15 cellular contexts compared by ENCODE assay signal in the genomic region with DNA sequence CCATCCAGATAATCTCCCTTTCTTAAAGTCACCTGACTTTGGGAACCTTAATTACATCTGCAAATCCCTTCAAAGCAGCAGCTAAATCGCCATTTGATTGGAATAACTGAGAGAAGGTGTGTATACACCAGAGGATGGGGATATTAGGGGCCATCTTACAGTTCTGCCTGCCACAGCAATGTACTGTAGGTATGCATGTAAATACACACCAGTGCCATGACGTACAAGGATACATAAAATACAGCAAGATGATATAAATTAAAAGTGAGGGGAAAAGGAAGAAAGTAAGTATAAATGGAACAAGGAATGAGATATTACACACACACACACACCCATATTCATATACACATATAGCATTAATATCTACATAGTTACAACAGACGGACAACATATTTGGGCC.
DNase-seq lines count a peak whose midpoint lies in the region; ATAC-seq, FAIRE-seq and TF ChIP-seq lines count a peak whose summit lies in the region.
"Had no signal": no experiment of that assay in that cellular context is flagged by ENCODE, and none has a peak within 500 bp of the region (broad histone marks: within the 10 kb centered on the region; RNA-seq: fewer than 3 reads in every experiment).

No MANE protein-coding gene starts in this region.

- peaks cover 12% of the 10 kb centered on the region for H4K20me1 ChIP-seq in osteoblast (ENCODE audit: insufficient read depth, low read length)
- H4K20me1 ChIP-seq: BLaER1 had no signal

- no peak overlapping the region for H3K4me2 ChIP-seq in osteoblast (ENCODE audit: insufficient read depth, low read length)
- H3K4me2 ChIP-seq: BLaER1 had no signal

- H3K4me3 ChIP-seq in cardiac muscle cell (no peak overlapping the region), left ventricle myocardium inferior (no peak overlapping the region), osteoblast (ENCODE audit: insufficient read depth, low read length) (no peak overlapping the region)
- H3K4me3 ChIP-seq: BLaER1, HAP-1 had no signal

- H3K9me3 ChIP-seq in cardiac muscle cell (ENCODE audit: low read depth), result no peaks in the 10 kb centered on the region
- peaks cover 28% of the 10 kb centered on the region for H3K9me3 ChIP-seq in left ventricle myocardium inferior (replicated peaks)
- peaks cover 10% of the 10 kb centered on the region for H3K9me3 ChIP-seq in osteoblast (ENCODE audit: low read depth, low read length)
- H3K9me3 ChIP-seq: HAP-1 had no signal

- H3K4me1 ChIP-seq in cardiac muscle cell (ENCODE audit: low read depth) (no peaks in the 10 kb centered on the region), left ventricle myocardium inferior (no peaks in the 10 kb centered on the region), osteoblast (ENCODE audit: insufficient read depth, low read length) (no peaks in the 10 kb centered on the region)
- H3K4me1 ChIP-seq: BLaER1, HAP-1 had no signal

- H3K27me3 ChIP-seq in cardiac muscle cell (no peaks in the 10 kb centered on the region), left ventricle myocardium inferior (ENCODE audit: low read depth) (no peaks in the 10 kb centered on the region), osteoblast (ENCODE audit: insufficient read depth, low read length) (no peaks in the 10 kb centered on the region)
- H3K27me3 ChIP-seq: BLaER1 had no signal

- no peak overlapping the region for H2AFZ ChIP-seq in osteoblast (ENCODE audit: low read length)

- FAIRE-seq in HTR-8/SVneo (lab: Jason Lieb, UNC), result peak; percentile 9
- FAIRE-seq: H1 had no signal

- ATAC-seq in left colon, result no peak

- H3K79me2 ChIP-seq in osteoblast (ENCODE audit: insufficient read depth, low read length), result no peaks in the 10 kb centered on the region

- TF ChIP-seq CTCF in cardiac muscle cell (IDR thresholded peaks at IDR 0.05; ENCODE audit: low read depth, low read length), result no peak
- TF ChIP-seq CTCF in left ventricle myocardium inferior (IDR thresholded peaks at IDR 0.05; ENCODE audit: borderline replicate concordance), result no peak
- TF ChIP-seq CTCF in osteoblast (IDR thresholded peaks at IDR 0.05; ENCODE audit: extremely low read depth, low read depth, low read length), result no peak

- peaks cover 55% of the 10 kb centered on the region for H3K36me3 ChIP-seq in cardiac muscle cell
- peaks cover 77% of the 10 kb centered on the region for H3K36me3 ChIP-seq in left ventricle myocardium inferior
- H3K36me3 ChIP-seq in osteoblast (ENCODE audit: insufficient read depth, low read length), result peaks cover 75% of the 10 kb centered on the region
- H3K36me3 ChIP-seq: BLaER1 had no signal

- H3K27ac ChIP-seq in cardiac muscle cell (peak overlapping the region; percentile 56), left ventricle myocardium inferior (replicated peaks) (no peak overlapping the region), epithelial cell of prostate (peak overlapping the region; percentile 2), osteoblast (ENCODE audit: low read depth, low read length) (no peak overlapping the region)
- H3K27ac ChIP-seq: BLaER1 had no signal

- DNase-seq in cardiac muscle cell (ENCODE audit: low read depth in 1 of 2, low spot score in 1 of 2), result no peak
- DNase-seq in left ventricle myocardium inferior, result no peak
- DNase-seq in HTR-8/SVneo (ENCODE audit: insufficient read length, low spot score), result no peak
- no peak for DNase-seq in epithelial cell of prostate (ENCODE audit: low read depth, low spot score)
- DNase-seq in osteoblast (ENCODE audit: insufficient read length, low spot score, missing footprints), result peak; percentile 48
- no peak for DNase-seq in NCI-H146 (lab: John Stamatoyannopoulos, UW)
- no peak for DNase-seq in left colon
- DNase-seq in occipital lobe (lab: John Stamatoyannopoulos, UW), result no peak
- DNase-seq: 8988T; CD4-positive, alpha-beta memory T cell; DMS79 treated with DMSO at 0.1 percent for 48 hours; GF-D8 had no signal

- intact Hi-C loops in left ventricle myocardium inferior (cut with micrococcal nuclease), result loop anchor here (5.0 kb wide), 1 partner anchor 573 kb away; no protein-coding TSS in a partner anchor
- intact Hi-C loops in left colon (cut with DNase I, micrococcal nuclease), result loop anchor here in 1 of 2 donors (5.0 to 10.0 kb wide), 2 partner anchors 344 to 558 kb away; no protein-coding TSS in a partner anchor

Comparison
In these comparisons a context has a peak if more than half of its experiments do, and no peak if none do; other contexts are left out.
1. H3K27ac ChIP-seq: peak in cardiac muscle cell (single experiment) and epithelial cell of prostate (single experiment); none in left ventricle myocardium inferior (single experiment) and osteoblast (single experiment).